15 cellular contexts compared by ENCODE assay signal in genomic region chr17:28920191-28920590, GRCh38. TPM values are rescaled to one million over a fixed set of nuclear protein-coding genes. Genes with fewer than 3 reads are reported as not detected.
DNase-seq lines count a peak whose midpoint lies in the region; ATAC-seq and TF ChIP-seq lines count a peak whose summit lies in the region.
"Had no signal": no experiment of that assay in that cellular context is flagged by ENCODE, and none has a peak within 500 bp of the region (broad histone marks: within the 10 kb centered on the region; RNA-seq: fewer than 3 reads in every experiment).

No MANE protein-coding gene starts in this region.

- H3K36me3 Mint-ChIP-seq in activated naive CD8-positive, alpha-beta T cell: peaks cover 21% of the 10 kb centered on the region
- peaks cover 68% of the 10 kb centered on the region for H3K36me3 Mint-ChIP-seq in activated naive CD8-positive, alpha-beta T cell treated with anti-CD3 and anti-CD28 coated beads, Interleukin-2, amount 50 U/mL, for 24 hours (ENCODE audit: low read depth)
- H3K36me3 Mint-ChIP-seq in type B pancreatic cell: peaks cover 26% of the 10 kb centered on the region

- H3K18ac ChIP-seq in mesenchymal stem cell (ENCODE audit: low read depth in 1 of 2, low read length in 2 of 2): no peak overlapping the region

- H3K9me3 Mint-ChIP-seq in activated naive CD8-positive, alpha-beta T cell (ENCODE audit: low read depth): no peaks in the 10 kb centered on the region
- no peaks in the 10 kb centered on the region for H3K9me3 Mint-ChIP-seq in activated naive CD8-positive, alpha-beta T cell treated with anti-CD3 and anti-CD28 coated beads, Interleukin-2, amount 50 U/mL, for 24 hours
- no peaks in the 10 kb centered on the region for H3K9me3 Mint-ChIP-seq in type B pancreatic cell

- H2BK5ac ChIP-seq in mesenchymal stem cell (ENCODE audit: low read depth, low read length, poor library complexity, severe bottlenecking): no peak overlapping the region

- H3K14ac ChIP-seq in mesenchymal stem cell (ENCODE audit: low read length in 2 of 2): no peak overlapping the region

- H2BK120ac ChIP-seq in mesenchymal stem cell (ENCODE audit: low read depth, low read length): no peak overlapping the region

- H4K8ac ChIP-seq in mesenchymal stem cell (ENCODE audit: low read length): no peak overlapping the region

- no peak overlapping the region for H3K4ac ChIP-seq in mesenchymal stem cell (ENCODE audit: low read depth in 1 of 2, low read length in 2 of 2)

- no peak for TF ChIP-seq CTCF in VCaP (conservative IDR thresholded peaks at IDR 0.05)
- TF ChIP-seq CTCF in type B pancreatic cell (conservative IDR thresholded peaks at IDR 0.05): no peak

- H3K4me1 Mint-ChIP-seq in activated naive CD8-positive, alpha-beta T cell (ENCODE audit: low read depth): peaks cover 26% of the 10 kb centered on the region
- H3K4me1 Mint-ChIP-seq in activated naive CD8-positive, alpha-beta T cell treated with anti-CD3 and anti-CD28 coated beads, Interleukin-2, amount 50 U/mL, for 24 hours: peaks cover 22% of the 10 kb centered on the region
- no peaks in the 10 kb centered on the region for H3K4me1 Mint-ChIP-seq in type B pancreatic cell (ENCODE audit: unreplicated experiment)

- H3K27ac Mint-ChIP-seq in activated naive CD8-positive, alpha-beta T cell: peak overlapping the region; percentile 54
- H3K27ac Mint-ChIP-seq in activated naive CD8-positive, alpha-beta T cell treated with anti-CD3 and anti-CD28 coated beads, Interleukin-2, amount 50 U/mL, for 24 hours: no peak overlapping the region
- no peak overlapping the region for H3K27ac Mint-ChIP-seq in type B pancreatic cell

- H3K27me3 ChIP-seq in mesenchymal stem cell (ENCODE audit: control insufficient read depth in 1 of 2, insufficient read depth in 1 of 2, low read length in 2 of 2): no peaks in the 10 kb centered on the region

- peak overlapping the region; percentile 5; the same call in 1 of the 2 replicates for H3K27ac ChIP-seq in VCaP
- no peak overlapping the region for H3K27ac ChIP-seq in mesenchymal stem cell (ENCODE audit: low read length, poor library complexity, severe bottlenecking)
- H3K27ac ChIP-seq: KMS-11 had no signal

- H3K4me2 ChIP-seq in mesenchymal stem cell (ENCODE audit: low read length, poor library complexity, severe bottlenecking): no peak overlapping the region
- H3K4me2 ChIP-seq: KMS-11 had no signal

- no peak overlapping the region for H3K4me3 ChIP-seq in mesenchymal stem cell (ENCODE audit: insufficient read depth in 1 of 2, low read depth in 1 of 2, low read length in 2 of 2)

- H2BK12ac ChIP-seq in mesenchymal stem cell (ENCODE audit: low read length in 2 of 2): no peak overlapping the region

- H2BK15ac ChIP-seq in mesenchymal stem cell (ENCODE audit: low read depth, poor library complexity, severe bottlenecking): no peak overlapping the region

- H2AK5ac ChIP-seq in mesenchymal stem cell (ENCODE audit: low read length, severe bottlenecking): no peak overlapping the region

- no peaks in the 10 kb centered on the region for H3K27me3 Mint-ChIP-seq in activated naive CD8-positive, alpha-beta T cell
- H3K27me3 Mint-ChIP-seq in activated naive CD8-positive, alpha-beta T cell treated with anti-CD3 and anti-CD28 coated beads, Interleukin-2, amount 50 U/mL, for 24 hours: no peaks in the 10 kb centered on the region
- no peaks in the 10 kb centered on the region for H3K27me3 Mint-ChIP-seq in type B pancreatic cell
- H3K27me3 Mint-ChIP-seq: B cell had no signal

- ATAC-seq in activated naive CD8-positive, alpha-beta T cell treated with anti-CD3 and anti-CD28 coated beads, Interleukin-2, amount 50 U/mL, for 24 hours: no peak
- no peak for ATAC-seq in GM19452 (IDR thresholded peaks at IDR 0.05; ENCODE audit: unreplicated experiment)
- no peak for ATAC-seq in HG03571 (IDR thresholded peaks at IDR 0.05; ENCODE audit: unreplicated experiment)
- ATAC-seq: HepG2 had no signal

- no peaks in the 10 kb centered on the region for H3K4me1 ChIP-seq in mesenchymal stem cell (ENCODE audit: control insufficient read depth, insufficient read depth, low read depth, low read length)

- no peaks in the 10 kb centered on the region for H3K9me3 ChIP-seq in mesenchymal stem cell (ENCODE audit: control insufficient read depth, low read length)

- H3K4me3 Mint-ChIP-seq in activated naive CD8-positive, alpha-beta T cell: no peak overlapping the region
- H3K4me3 Mint-ChIP-seq in activated naive CD8-positive, alpha-beta T cell treated with anti-CD3 and anti-CD28 coated beads, Interleukin-2, amount 50 U/mL, for 24 hours: no peak overlapping the region
- no peak overlapping the region for H3K4me3 Mint-ChIP-seq in type B pancreatic cell
- H3K4me3 Mint-ChIP-seq: B cell had no signal

- H3K9ac ChIP-seq in mesenchymal stem cell (ENCODE audit: low read length): no peak overlapping the region
- H3K9ac ChIP-seq: KMS-11 had no signal

- H4K91ac ChIP-seq in mesenchymal stem cell (ENCODE audit: low read length): no peak overlapping the region

- H2AFZ ChIP-seq in mesenchymal stem cell (ENCODE audit: low read depth, low read length): no peak overlapping the region

- peaks cover 47 to 89% of the 10 kb centered on the region in 2 experiments for H3K36me3 ChIP-seq in mesenchymal stem cell (ENCODE audit: control insufficient read depth in 1 of 2, insufficient read depth in 2 of 2, low read depth in 1 of 2, low read length in 2 of 2)

- DNase-seq in activated naive CD8-positive, alpha-beta T cell treated with anti-CD3 and anti-CD28 coated beads, Interleukin-2, amount 50 U/mL, for 24 hours: no peak
- DNase-seq in mesenchymal stem cell: peak; percentile 56
- no peak for DNase-seq in type B pancreatic cell (ENCODE audit: extremely low spot score, unreplicated experiment)
- DNase-seq: COR-L47, DMS153, EL, NCI-H1092, NCI-H1694 had no signal

- H3K79me1 ChIP-seq in mesenchymal stem cell (replicated peaks; ENCODE audit: low read length, poor library complexity, severe bottlenecking): peaks cover 27% of the 10 kb centered on the region

- no peak overlapping the region for H3K23ac ChIP-seq in mesenchymal stem cell (ENCODE audit: low read length in 2 of 2)

RNA-seq across cellular contexts. Expression of gene DHRS13, which starts 17.3 kb away (rescaled TPM):
- 1.8 TPM for polyA plus RNA-seq in mesenchymal stem cell (2013, experiment 1 of 2)
- polyA plus RNA-seq in mesenchymal stem cell (2013, experiment 2 of 2): 1.7 TPM
- 19.3 and 20.4 TPM in 2 replicates for total RNA-seq in type B pancreatic cell (ENCODE audit: low replicate concordance)

RNA-seq across cellular contexts. Expression of gene FLOT2, which starts 22.7 kb away (rescaled TPM):
- 70.2 TPM for polyA plus RNA-seq in mesenchymal stem cell (2013, experiment 1 of 2)
- 65.0 TPM for polyA plus RNA-seq in mesenchymal stem cell (2013, experiment 2 of 2)
- total RNA-seq in type B pancreatic cell (ENCODE audit: low replicate concordance): 73.1 and 90.6 TPM in 2 replicates

RNA-seq across cellular contexts. Expression of gene PHF12, which starts 31.1 kb away (rescaled TPM):
- polyA plus RNA-seq in mesenchymal stem cell (2013, experiment 1 of 2): 22.4 TPM
- 20.9 TPM for polyA plus RNA-seq in mesenchymal stem cell (2013, experiment 2 of 2)
- 47.8 and 58.0 TPM in 2 replicates for total RNA-seq in type B pancreatic cell (ENCODE audit: low replicate concordance)
